In the genomic region with DNA sequence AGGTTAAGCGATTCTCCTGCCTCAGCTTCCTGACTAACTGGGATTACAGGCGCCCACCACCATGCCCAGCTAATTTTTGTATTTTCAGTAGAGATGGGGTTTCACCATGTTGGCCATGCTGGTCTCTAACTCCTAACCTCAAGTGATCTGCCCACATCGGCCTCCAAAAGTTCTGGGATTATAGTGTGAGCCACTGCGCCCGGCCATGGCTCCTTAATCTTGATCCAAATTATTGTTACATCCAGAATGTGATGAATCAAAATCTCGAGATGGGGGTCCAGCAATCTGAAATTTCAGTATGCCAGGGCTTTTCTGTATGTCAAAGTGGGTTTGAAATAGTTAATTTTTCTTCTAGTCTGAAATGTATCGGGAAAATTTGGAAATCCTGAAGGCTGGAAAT, we compare ENCODE assay signal across 1 cellular context.
TF ChIP-seq lines count a peak whose summit lies in the region.

No MANE protein-coding gene starts in this region.

TF ChIP-seq in A549, 52 proteins besides CTCF, POLR2A, EP300 and RAD21 (continued from another document):
- TF ChIP-seq, protein P1, sequence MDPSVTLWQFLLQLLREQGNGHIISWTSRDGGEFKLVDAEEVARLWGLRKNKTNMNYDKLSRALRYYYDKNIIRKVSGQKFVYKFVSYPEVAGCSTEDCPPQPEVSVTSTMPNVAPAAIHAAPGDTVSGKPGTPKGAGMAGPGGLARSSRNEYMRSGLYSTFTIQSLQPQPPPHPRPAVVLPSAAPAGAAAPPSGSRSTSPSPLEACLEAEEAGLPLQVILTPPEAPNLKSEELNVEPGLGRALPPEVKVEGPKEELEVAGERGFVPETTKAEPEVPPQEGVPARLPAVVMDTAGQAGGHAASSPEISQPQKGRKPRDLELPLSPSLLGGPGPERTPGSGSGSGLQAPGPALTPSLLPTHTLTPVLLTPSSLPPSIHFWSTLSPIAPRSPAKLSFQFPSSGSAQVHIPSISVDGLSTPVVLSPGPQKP (IDR thresholded peaks at IDR 0.05; ENCODE audit: low read depth, low read length), result no peak
- TF ChIP-seq, protein P2, sequence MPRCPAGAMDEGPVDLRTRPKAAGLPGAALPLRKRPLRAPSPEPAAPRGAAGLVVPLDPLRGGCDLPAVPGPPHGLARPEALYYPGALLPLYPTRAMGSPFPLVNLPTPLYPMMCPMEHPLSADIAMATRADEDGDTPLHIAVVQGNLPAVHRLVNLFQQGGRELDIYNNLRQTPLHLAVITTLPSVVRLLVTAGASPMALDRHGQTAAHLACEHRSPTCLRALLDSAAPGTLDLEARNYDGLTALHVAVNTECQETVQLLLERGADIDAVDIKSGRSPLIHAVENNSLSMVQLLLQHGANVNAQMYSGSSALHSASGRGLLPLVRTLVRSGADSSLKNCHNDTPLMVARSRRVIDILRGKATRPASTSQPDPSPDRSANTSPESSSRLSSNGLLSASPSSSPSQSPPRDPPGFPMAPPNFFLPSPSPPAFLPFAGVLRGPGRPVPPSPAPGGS (IDR thresholded peaks at IDR 0.05), result no peak
- TF ChIP-seq HDAC2 (IDR thresholded peaks at IDR 0.05) (no peak), ZSCAN20 (CRISPR knock-in tag; IDR thresholded peaks at IDR 0.05) (no peak), CBX2 (IDR thresholded peaks at IDR 0.05; ENCODE audit: borderline replicate concordance, low read depth) (no peak), CHD2 (IDR thresholded peaks at IDR 0.05; ENCODE audit: low read length, partially characterized antibody) (no peak), TP53 (CRISPR knock-in tag; IDR thresholded peaks at IDR 0.05) (no peak)
- TF ChIP-seq, protein P3, sequence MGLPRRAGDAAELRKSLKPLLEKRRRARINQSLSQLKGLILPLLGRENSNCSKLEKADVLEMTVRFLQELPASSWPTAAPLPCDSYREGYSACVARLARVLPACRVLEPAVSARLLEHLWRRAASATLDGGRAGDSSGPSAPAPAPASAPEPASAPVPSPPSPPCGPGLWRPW (IDR thresholded peaks at IDR 0.05), result no peak
